ENCODE assay signal across 9 cellular contexts in genomic region chr14:28294834-28295440, GRCh38.
DNase-seq lines count a peak whose midpoint lies in the region; ATAC-seq and TF ChIP-seq lines count a peak whose summit lies in the region.
"Had no signal": no experiment of that assay in that cellular context is flagged by ENCODE, and none has a peak within 500 bp of the region (broad histone marks: within the 10 kb centered on the region; RNA-seq: fewer than 3 reads in every experiment).

No MANE protein-coding gene starts in this region.

- H3K4me1 ChIP-seq in right lobe of liver, result no peaks in the 10 kb centered on the region

- H3K4me3 ChIP-seq in WERI-Rb-1 (ENCODE audit: low read depth, low read length), result no peak overlapping the region
- no peak overlapping the region for H3K4me3 ChIP-seq in right lobe of liver

- 33% methylated on average over 4 of the region's 6 CpGs for WGBS in right lobe of liver (ENCODE audit: insufficient coverage, low coverage, low lambda C conversion rate, missing lambda C conversion rate)

- no peaks in the 10 kb centered on the region for H3K4me1 Mint-ChIP-seq in activated naive CD8-positive, alpha-beta T cell treated with anti-CD3 and anti-CD28 coated beads for 36 hours

- no peak overlapping the region for H3K27ac ChIP-seq in WERI-Rb-1
- H3K27ac ChIP-seq in right lobe of liver, result no peak overlapping the region
- no peak overlapping the region for H3K27ac ChIP-seq in substantia nigra (ENCODE audit: low read depth, low read length, poor library complexity, severe bottlenecking)

- H3K36me3 Mint-ChIP-seq in activated naive CD8-positive, alpha-beta T cell treated with anti-CD3 and anti-CD28 coated beads for 36 hours, result no peaks in the 10 kb centered on the region

- no peaks in the 10 kb centered on the region for H3K9me3 ChIP-seq in WERI-Rb-1 (ENCODE audit: severe bottlenecking)
- H3K9me3 ChIP-seq in right lobe of liver, result no peaks in the 10 kb centered on the region

- TF ChIP-seq POLR2A in right lobe of liver (IDR thresholded peaks at IDR 0.05), result no peak

- H3K27me3 ChIP-seq in WERI-Rb-1 (ENCODE audit: insufficient read depth, low read depth, severe bottlenecking) (no peaks in the 10 kb centered on the region), right lobe of liver (no peaks in the 10 kb centered on the region)

- H3K27me3 Mint-ChIP-seq in activated naive CD8-positive, alpha-beta T cell treated with anti-CD3 and anti-CD28 coated beads for 36 hours, result no peaks in the 10 kb centered on the region

- H3K4me3 Mint-ChIP-seq in activated naive CD8-positive, alpha-beta T cell treated with anti-CD3 and anti-CD28 coated beads for 36 hours, result no peak overlapping the region

- TF ChIP-seq CTCF in WERI-Rb-1 (IDR thresholded peaks at IDR 0.05; ENCODE audit: low read depth, low read length), result peak; percentile 66
- TF ChIP-seq CTCF in right lobe of liver (IDR thresholded peaks at IDR 0.05), result peak; percentile 16 to 37 (median 20)

- peak; percentile 48 for DNase-seq in ELR (ENCODE audit: low read depth)
- peak; percentile 20 for DNase-seq in M059J (ENCODE audit: low read depth)
- no peak for DNase-seq in WERI-Rb-1
- DNase-seq in right lobe of liver, result no peak
- no peak for DNase-seq in GOT3 (lab: John Stamatoyannopoulos, UW)
- DNase-seq in substantia nigra (lab: John Stamatoyannopoulos, UW), result no peak
- DNase-seq in activated naive CD8-positive, alpha-beta T cell treated with anti-CD3 and anti-CD28 coated beads for 36 hours, result no peak
- DNase-seq: effector memory CD4-positive, alpha-beta T cell had no signal

- peaks cover 29% of the 10 kb centered on the region for H3K9me3 Mint-ChIP-seq in activated naive CD8-positive, alpha-beta T cell treated with anti-CD3 and anti-CD28 coated beads for 36 hours

- intact Hi-C loops in right lobe of liver (cut with DNase I), result no loop called here

- peak; percentile 39 to 60 (median 50) for ATAC-seq in right lobe of liver
- ATAC-seq in HG03565 (IDR thresholded peaks at IDR 0.05; ENCODE audit: unreplicated experiment), result no peak

- H3K36me3 ChIP-seq in WERI-Rb-1, result no peaks in the 10 kb centered on the region
- H3K36me3 ChIP-seq in right lobe of liver, result no peaks in the 10 kb centered on the region

- no peak overlapping the region for H3K27ac Mint-ChIP-seq in activated naive CD8-positive, alpha-beta T cell treated with anti-CD3 and anti-CD28 coated beads for 36 hours

Comparison
In these comparisons a context has a peak if more than half of its experiments do, and no peak if none do; other contexts are left out.
1. DNase-seq: peak in ELR (single experiment) and M059J (single experiment); none in WERI-Rb-1 (single experiment), right lobe of liver (0 of 3), GOT3 (single experiment), substantia nigra (0 of 49) and activated naive CD8-positive, alpha-beta T cell treated with anti-CD3 and anti-CD28 coated beads for 36 hours (single experiment).